In the genomic region with DNA sequence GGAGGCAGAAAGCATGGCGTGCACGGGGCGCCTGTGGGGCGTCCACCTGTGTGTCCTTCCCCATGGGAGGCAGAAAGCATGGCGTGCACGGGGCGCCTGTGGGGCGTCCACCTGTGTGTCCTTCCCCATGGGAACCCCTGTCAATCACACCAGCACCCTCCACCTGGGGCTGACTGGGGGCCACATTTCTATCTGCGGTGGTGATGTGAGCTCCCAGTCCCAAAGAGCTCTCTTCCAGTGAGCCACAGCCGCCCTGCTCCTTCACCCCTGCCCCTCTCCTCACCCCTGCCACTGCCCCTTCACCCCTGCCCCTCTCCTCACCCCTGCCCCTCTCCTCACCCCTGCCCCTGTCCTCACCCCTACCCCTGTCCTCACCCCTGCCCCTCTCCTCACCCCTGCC, we compare ENCODE assay signal across 7 cellular contexts. TPM values are rescaled to one million over a fixed set of nuclear protein-coding genes. Genes with fewer than 3 reads are reported as not detected.
DNase-seq lines count a peak whose midpoint lies in the region; ATAC-seq, FAIRE-seq and TF ChIP-seq lines count a peak whose summit lies in the region.
"Not testable (repeated sequence)": the region's sequence is repeated elsewhere in the genome, so short reads cannot be mapped to it uniquely, and the experiment has no call there.

No MANE protein-coding gene starts in this region.

- peaks cover 18 to 40% of the 10 kb centered on the region in 2 donors for H3K36me3 ChIP-seq in ascending aorta
- H3K36me3 ChIP-seq in esophagus muscularis mucosa = peaks cover 20 to 69% (median 47%) of the 10 kb centered on the region in 4 donors
- peaks cover 69% of the 10 kb centered on the region for H3K36me3 ChIP-seq in osteoblast (ENCODE audit: insufficient read depth, low read length)

- intact Hi-C loops in ascending aorta (cut with DNase I) = loop anchor here (5.0 kb wide), 1 partner anchor 1966 kb away; no protein-coding TSS in a partner anchor
- intact Hi-C loops in MCF 10A (cut with micrococcal nuclease); esophagus muscularis mucosa (cut with DNase I): not testable (repeated sequence)

- peak overlapping the region; percentile 93 for H3K27ac Mint-ChIP-seq in MCF 10A (ENCODE audit: low read depth, unreplicated experiment)
- H3K27ac Mint-ChIP-seq in stimulated activated memory B cell treated with anti-CD40 and anti-IgM and Interleukin-4, amounts not matched to agents 10 μg/mL and 1 μg/mL and 100 μg/mL, for 72 hours = not testable (repeated sequence)

- H3K9me3 Mint-ChIP-seq in MCF 10A (ENCODE audit: unreplicated experiment); stimulated activated memory B cell treated with anti-CD40 and anti-IgM and Interleukin-4, amounts not matched to agents 10 μg/mL and 1 μg/mL and 100 μg/mL, for 72 hours: not testable (repeated sequence)

- H3K4me3 ChIP-seq in A549; ascending aorta; esophagus muscularis mucosa; osteoblast (ENCODE audit: insufficient read depth, low read length): not testable (repeated sequence)

- POLR2A ChIA-PET in A549 (lab: Yijun Ruan, JAX) = interaction anchor here (1.1 to 2.9 kb wide), 5 partner anchors 11 to 66 kb away, joined by 3 to 33 read pairs (median 10); a partner anchor contains a TSS
- POLR2A ChIA-PET in MCF 10A (lab: Yijun Ruan, JAX) = interaction anchor here (1.7 to 3.4 kb wide), 9 partner anchors 8 to 66 kb away, joined by 6 to 104 read pairs (median 13); a partner anchor contains a TSS

- peaks cover 56% of the 10 kb centered on the region for H3K36me3 Mint-ChIP-seq in MCF 10A (ENCODE audit: insufficient read depth, unreplicated experiment)
- H3K36me3 Mint-ChIP-seq in stimulated activated memory B cell treated with anti-CD40 and anti-IgM and Interleukin-4, amounts not matched to agents 10 μg/mL and 1 μg/mL and 100 μg/mL, for 72 hours = peaks cover 77% of the 10 kb centered on the region

- H3K4me1 Mint-ChIP-seq in MCF 10A (ENCODE audit: insufficient read depth, unreplicated experiment) = peaks cover 22% of the 10 kb centered on the region
- not testable (repeated sequence) for H3K4me1 Mint-ChIP-seq in stimulated activated memory B cell treated with anti-CD40 and anti-IgM and Interleukin-4, amounts not matched to agents 10 μg/mL and 1 μg/mL and 100 μg/mL, for 72 hours

- not testable (repeated sequence) for TF ChIP-seq CTCF in A549 (IDR thresholded peaks at IDR 0.05); ascending aorta (IDR thresholded peaks at IDR 0.05); MCF 10A (IDR thresholded peaks at IDR 0.05; ENCODE audit: unreplicated experiment); esophagus muscularis mucosa (IDR thresholded peaks at IDR 0.05); osteoblast (IDR thresholded peaks at IDR 0.05; ENCODE audit: extremely low read depth, low read depth, low read length)

- H4K20me1 ChIP-seq in osteoblast (ENCODE audit: insufficient read depth, low read length) = not testable (repeated sequence)

- FAIRE-seq in A549 (lab: Jason Lieb, UNC) = not testable (repeated sequence)

- peaks cover 36% of the 10 kb centered on the region for H3K79me2 ChIP-seq in osteoblast (ENCODE audit: insufficient read depth, low read length)

- H3K4me3 Mint-ChIP-seq in MCF 10A (ENCODE audit: unreplicated experiment); stimulated activated memory B cell treated with anti-CD40 and anti-IgM and Interleukin-4, amounts not matched to agents 10 μg/mL and 1 μg/mL and 100 μg/mL, for 72 hours: not testable (repeated sequence)

- CTCF ChIA-PET in A549 (lab: Yijun Ruan, JAX) = interaction anchor here (1.0 to 2.2 kb wide), 6 partner anchors 14 to 63 kb away, joined by 3 to 13 read pairs (median 4); no protein-coding TSS in a partner anchor
- CTCF ChIA-PET in MCF 10A (lab: Yijun Ruan, JAX) = interaction anchor here (1.0 to 1.3 kb wide), 3 partner anchors 12 to 38 kb away, joined by 3 to 6 read pairs (median 3); no protein-coding TSS in a partner anchor

- H3K9me3 ChIP-seq in A549; ascending aorta; esophagus muscularis mucosa; osteoblast (ENCODE audit: low read depth, low read length): not testable (repeated sequence)

- H3K27ac ChIP-seq in A549 (peak overlapping the region; percentile 86 to 92), ascending aorta (peak overlapping the region; percentile 72 to 95), esophagus muscularis mucosa (replicated peaks in 1 of 4) (peak overlapping the region in 3 of 4 donors; percentile 82 to 91 (median 88)), osteoblast (ENCODE audit: low read depth, low read length) (peak overlapping the region; percentile 27)

- not testable (repeated sequence) for H3K27me3 Mint-ChIP-seq in MCF 10A (ENCODE audit: insufficient read depth, unreplicated experiment); stimulated activated memory B cell treated with anti-CD40 and anti-IgM and Interleukin-4, amounts not matched to agents 10 μg/mL and 1 μg/mL and 100 μg/mL, for 72 hours

- not testable (repeated sequence) for BruUV-seq in MCF 10A (replicated peaks; lab: Mats Ljungman, UMichigan)

- 77% methylated on average over 3 of the region's 10 CpGs for WGBS in A549 (ENCODE audit: missing lambda C conversion rate)
- whole genome bisulfite sequencing in esophagus muscularis mucosa = no CpG with 5 or more reads among the region's 10 CpGs

- TF ChIP-seq RAD21 in A549 (conservative IDR thresholded peaks at IDR 0.05 in 1 of 2, IDR thresholded peaks at IDR 0.05 in 1 of 2) = not testable (repeated sequence)

- not testable (repeated sequence) for H3K27me3 ChIP-seq in ascending aorta; esophagus muscularis mucosa; osteoblast (ENCODE audit: insufficient read depth, low read length)

- H3K4me1 ChIP-seq in A549 = peaks cover 88% of the 10 kb centered on the region
- peaks cover 12 to 38% of the 10 kb centered on the region in 2 donors for H3K4me1 ChIP-seq in ascending aorta
- H3K4me1 ChIP-seq in esophagus muscularis mucosa = peaks cover 30 to 58% (median 53%) of the 10 kb centered on the region in 4 donors
- not testable (repeated sequence) for H3K4me1 ChIP-seq in osteoblast (ENCODE audit: insufficient read depth, low read length)

- 0 out of 6 replicates have a peak, but pooled peaks have one; percentile 3 for ATAC-seq in A549
- ATAC-seq in stimulated activated memory B cell treated with anti-CD40 and anti-IgM and Interleukin-4, amounts not matched to agents 10 μg/mL and 1 μg/mL and 100 μg/mL, for 72 hours = peak; percentile 50

- not testable (repeated sequence) for TF ChIP-seq EP300 in A549 (IDR thresholded peaks at IDR 0.05); esophagus muscularis mucosa (IDR thresholded peaks at IDR 0.05)

- DNase-seq in A549 (ENCODE audit: low read depth in 1 of 2, low spot score in 1 of 2); ascending aorta (ENCODE audit: low spot score in 2 of 2); MCF 10A (ENCODE audit: unreplicated experiment); esophagus muscularis mucosa (ENCODE audit: extremely low spot score); osteoblast (ENCODE audit: insufficient read length, low spot score, missing footprints): not testable (repeated sequence)
- peak; percentile 28 for DNase-seq in NAMALWA (ENCODE audit: low spot score)

- TF ChIP-seq POLR2A in A549 (IDR thresholded peaks at IDR 0.05; ENCODE audit: low read length); esophagus muscularis mucosa (IDR thresholded peaks at IDR 0.05; ENCODE audit: low read depth): not testable (repeated sequence)

- H3K4me2 ChIP-seq in A549 = peak overlapping the region; percentile 79; the same call in 1 of the 3 replicates
- not testable (repeated sequence) for H3K4me2 ChIP-seq in osteoblast (ENCODE audit: insufficient read depth, low read length)

- H2AFZ ChIP-seq in osteoblast (ENCODE audit: low read length) = not testable (repeated sequence)

RNA-seq across cellular contexts. Expression of a gene that starts 39.0 kb away (rescaled TPM):
- polyA plus RNA-seq in A549 (2011; rRNA removed) (164 and 166 TPM in 2 replicates), A549 (2017; fragmentation: RNase III; extraction: RNeasy Plus Mini Kit Qiagen cat#74134 plus additional on column Dnase treatment) (273 to 329 TPM (median 279 TPM) in 3 replicates)
- 360 and 395 TPM in 2 replicates for polyA plus RNA-seq in A549 (2012; cell fraction: cytosol; rRNA removed)
- polyA plus RNA-seq in A549 (2012; cell fraction: nucleus; rRNA removed) = 741 and 798 TPM in 2 replicates
- 130 and 164 TPM in 2 replicates for polyA minus RNA-seq in A549 (2011; rRNA and poly(A)+ RNA removed)
- total RNA-seq in ascending aorta (197 TPM), MCF 10A (2022) (164 and 186 TPM in 2 replicates), esophagus muscularis mucosa (100 to 1,000 TPM in 3 of 4 donors, 10 to 100 TPM in 1; 90.8 to 255 (median 112) TPM), osteoblast (71.6 and 80.0 TPM in 2 replicates)

Comparison
In these comparisons a context has a peak if more than half of its experiments do, and no peak if none do; other contexts are left out.
1. H3K27ac ChIP-seq: peak in every context shown above with its lines; median percentile 89 in A549; 88 in esophagus muscularis mucosa; 84 in ascending aorta; 27 in osteoblast.